ENCODE assay signal across 1 cellular context in the genomic region with DNA sequence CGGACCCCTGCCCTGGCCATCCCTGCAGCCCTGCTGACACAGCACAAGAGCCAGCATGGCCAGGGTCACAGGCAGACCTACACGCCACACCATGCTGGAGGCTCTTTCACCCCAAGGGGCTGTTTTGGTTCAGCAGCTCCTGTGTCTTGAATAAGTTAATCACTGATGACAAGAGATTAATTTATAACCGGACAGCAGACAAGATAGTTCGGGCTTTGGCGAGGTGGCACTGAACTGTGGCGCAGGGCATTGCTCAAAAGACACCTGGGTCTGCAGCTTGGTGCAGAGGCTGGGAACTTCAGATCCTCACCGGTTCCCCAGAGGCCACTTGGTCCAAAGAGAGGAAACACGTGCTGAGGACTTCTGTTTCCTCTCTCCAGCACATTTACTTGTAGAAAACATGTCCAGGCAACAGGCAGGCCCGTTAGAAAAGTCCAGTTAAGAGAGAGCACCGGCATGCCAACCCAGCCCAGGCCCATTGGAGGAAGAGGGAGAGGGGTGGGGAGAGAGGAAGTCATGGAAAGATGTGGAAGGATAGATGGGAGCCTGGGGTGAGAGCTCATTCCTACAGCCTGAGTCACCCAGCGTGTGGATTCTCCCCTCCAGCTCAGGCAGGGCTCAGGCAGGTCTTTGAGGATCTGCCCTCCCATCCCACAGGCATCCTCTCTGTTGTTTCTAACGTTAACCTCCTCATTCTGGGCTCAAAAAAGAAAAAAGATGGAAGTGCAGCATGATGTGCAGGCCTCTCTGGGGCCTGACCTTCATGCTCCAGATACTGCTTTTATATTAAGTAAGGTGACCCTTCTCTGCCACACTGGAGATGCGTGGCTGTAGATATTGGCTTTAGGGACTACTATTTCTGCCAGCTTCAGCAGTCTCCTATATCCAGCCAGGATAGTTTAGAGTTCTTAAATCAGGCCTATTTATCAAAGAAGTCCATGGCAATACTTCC.
TF ChIP-seq lines count a peak whose summit lies in the region.

No MANE protein-coding gene starts in this region.

TF ChIP-seq in HEK293, 187 proteins besides CTCF, POLR2A, EP300 and RAD21 (continued from another document):
- TF ChIP-seq, protein P1, sequence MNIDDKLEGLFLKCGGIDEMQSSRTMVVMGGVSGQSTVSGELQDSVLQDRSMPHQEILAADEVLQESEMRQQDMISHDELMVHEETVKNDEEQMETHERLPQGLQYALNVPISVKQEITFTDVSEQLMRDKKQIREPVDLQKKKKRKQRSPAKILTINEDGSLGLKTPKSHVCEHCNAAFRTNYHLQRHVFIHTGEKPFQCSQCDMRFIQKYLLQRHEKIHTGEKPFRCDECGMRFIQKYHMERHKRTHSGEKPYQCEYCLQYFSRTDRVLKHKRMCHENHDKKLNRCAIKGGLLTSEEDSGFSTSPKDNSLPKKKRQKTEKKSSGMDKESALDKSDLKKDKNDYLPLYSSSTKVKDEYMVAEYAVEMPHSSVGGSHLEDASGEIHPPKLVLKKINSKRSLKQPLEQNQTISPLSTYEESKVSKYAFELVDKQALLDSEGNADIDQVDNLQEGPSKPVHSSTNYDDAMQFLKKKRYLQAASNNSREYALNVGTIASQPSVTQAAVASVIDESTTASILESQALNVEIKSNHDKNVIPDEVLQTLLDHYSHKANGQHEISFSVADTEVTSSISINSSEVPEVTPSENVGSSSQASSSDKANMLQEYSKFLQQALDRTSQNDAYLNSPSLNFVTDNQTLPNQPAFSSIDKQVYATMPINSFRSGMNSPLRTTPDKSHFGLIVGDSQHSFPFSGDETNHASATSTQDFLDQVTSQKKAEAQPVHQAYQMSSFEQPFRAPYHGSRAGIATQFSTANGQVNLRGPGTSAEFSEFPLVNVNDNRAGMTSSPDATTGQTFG (tag by site-specific recombination; IDR thresholded peaks at IDR 0.05; ENCODE audit: borderline replicate concordance) = no peak
- TF ChIP-seq, protein P2, sequence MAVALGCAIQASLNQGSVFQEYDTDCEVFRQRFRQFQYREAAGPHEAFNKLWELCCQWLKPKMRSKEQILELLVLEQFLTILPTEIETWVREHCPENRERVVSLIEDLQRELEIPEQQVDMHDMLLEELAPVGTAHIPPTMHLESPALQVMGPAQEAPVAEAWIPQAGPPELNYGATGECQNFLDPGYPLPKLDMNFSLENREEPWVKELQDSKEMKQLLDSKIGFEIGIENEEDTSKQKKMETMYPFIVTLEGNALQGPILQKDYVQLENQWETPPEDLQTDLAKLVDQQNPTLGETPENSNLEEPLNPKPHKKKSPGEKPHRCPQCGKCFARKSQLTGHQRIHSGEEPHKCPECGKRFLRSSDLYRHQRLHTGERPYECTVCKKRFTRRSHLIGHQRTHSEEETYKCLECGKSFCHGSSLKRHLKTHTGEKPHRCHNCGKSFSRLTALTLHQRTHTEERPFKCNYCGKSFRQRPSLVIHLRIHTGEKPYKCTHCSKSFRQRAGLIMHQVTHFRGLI (tag by site-specific recombination; IDR thresholded peaks at IDR 0.05) = no peak
- TF ChIP-seq ZNF621 (tag by site-specific recombination; IDR thresholded peaks at IDR 0.05) = no peak
- no peak for TF ChIP-seq ZNF366 (tag by site-specific recombination; conservative IDR thresholded peaks at IDR 0.05)
- TF ChIP-seq YY2 (tag by site-specific recombination; IDR thresholded peaks at IDR 0.05) = no peak
- no peak for TF ChIP-seq ZNF658 (tag by site-specific recombination; IDR thresholded peaks at IDR 0.05)
- TF ChIP-seq, protein P3, sequence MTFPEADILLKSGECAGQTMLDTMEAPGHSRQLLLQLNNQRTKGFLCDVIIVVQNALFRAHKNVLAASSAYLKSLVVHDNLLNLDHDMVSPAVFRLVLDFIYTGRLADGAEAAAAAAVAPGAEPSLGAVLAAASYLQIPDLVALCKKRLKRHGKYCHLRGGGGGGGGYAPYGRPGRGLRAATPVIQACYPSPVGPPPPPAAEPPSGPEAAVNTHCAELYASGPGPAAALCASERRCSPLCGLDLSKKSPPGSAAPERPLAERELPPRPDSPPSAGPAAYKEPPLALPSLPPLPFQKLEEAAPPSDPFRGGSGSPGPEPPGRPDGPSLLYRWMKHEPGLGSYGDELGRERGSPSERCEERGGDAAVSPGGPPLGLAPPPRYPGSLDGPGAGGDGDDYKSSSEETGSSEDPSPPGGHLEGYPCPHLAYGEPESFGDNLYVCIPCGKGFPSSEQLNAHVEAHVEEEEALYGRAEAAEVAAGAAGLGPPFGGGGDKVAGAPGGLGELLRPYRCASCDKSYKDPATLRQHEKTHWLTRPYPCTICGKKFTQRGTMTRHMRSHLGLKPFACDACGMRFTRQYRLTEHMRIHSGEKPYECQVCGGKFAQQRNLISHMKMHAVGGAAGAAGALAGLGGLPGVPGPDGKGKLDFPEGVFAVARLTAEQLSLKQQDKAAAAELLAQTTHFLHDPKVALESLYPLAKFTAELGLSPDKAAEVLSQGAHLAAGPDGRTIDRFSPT (tag by site-specific recombination; IDR thresholded peaks at IDR 0.05) = no peak
- TF ChIP-seq, protein P4, sequence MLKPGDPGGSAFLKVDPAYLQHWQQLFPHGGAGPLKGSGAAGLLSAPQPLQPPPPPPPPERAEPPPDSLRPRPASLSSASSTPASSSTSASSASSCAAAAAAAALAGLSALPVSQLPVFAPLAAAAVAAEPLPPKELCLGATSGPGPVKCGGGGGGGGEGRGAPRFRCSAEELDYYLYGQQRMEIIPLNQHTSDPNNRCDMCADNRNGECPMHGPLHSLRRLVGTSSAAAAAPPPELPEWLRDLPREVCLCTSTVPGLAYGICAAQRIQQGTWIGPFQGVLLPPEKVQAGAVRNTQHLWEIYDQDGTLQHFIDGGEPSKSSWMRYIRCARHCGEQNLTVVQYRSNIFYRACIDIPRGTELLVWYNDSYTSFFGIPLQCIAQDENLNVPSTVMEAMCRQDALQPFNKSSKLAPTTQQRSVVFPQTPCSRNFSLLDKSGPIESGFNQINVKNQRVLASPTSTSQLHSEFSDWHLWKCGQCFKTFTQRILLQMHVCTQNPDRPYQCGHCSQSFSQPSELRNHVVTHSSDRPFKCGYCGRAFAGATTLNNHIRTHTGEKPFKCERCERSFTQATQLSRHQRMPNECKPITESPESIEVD (tag by site-specific recombination; IDR thresholded peaks at IDR 0.05) = no peak
- TF ChIP-seq, protein P5, sequence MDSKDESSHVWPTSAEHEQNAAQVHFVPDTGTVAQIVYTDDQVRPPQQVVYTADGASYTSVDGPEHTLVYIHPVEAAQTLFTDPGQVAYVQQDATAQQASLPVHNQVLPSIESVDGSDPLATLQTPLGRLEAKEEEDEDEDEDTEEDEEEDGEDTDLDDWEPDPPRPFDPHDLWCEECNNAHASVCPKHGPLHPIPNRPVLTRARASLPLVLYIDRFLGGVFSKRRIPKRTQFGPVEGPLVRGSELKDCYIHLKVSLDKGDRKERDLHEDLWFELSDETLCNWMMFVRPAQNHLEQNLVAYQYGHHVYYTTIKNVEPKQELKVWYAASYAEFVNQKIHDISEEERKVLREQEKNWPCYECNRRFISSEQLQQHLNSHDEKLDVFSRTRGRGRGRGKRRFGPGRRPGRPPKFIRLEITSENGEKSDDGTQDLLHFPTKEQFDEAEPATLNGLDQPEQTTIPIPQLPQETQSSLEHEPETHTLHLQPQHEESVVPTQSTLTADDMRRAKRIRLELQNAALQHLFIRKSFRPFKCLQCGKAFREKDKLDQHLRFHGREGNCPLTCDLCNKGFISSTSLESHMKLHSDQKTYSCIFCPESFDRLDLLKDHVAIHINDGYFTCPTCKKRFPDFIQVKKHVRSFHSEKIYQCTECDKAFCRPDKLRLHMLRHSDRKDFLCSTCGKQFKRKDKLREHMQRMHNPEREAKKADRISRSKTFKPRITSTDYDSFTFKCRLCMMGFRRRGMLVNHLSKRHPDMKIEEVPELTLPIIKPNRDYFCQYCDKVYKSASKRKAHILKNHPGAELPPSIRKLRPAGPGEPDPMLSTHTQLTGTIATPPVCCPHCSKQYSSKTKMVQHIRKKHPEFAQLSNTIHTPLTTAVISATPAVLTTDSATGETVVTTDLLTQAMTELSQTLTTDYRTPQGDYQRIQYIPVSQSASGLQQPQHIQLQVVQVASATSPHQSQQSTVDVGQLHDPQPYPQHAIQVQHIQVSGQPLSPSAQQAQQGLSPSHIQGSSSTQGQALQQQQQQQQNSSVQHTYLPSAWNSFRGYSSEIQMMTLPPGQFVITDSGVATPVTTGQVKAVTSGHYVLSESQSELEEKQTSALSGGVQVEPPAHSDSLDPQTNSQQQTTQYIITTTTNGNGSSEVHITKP (tag by site-specific recombination; IDR thresholded peaks at IDR 0.05) = peak; percentile 22; the same call in 1 of the 2 replicates
- TF ChIP-seq, protein P6, sequence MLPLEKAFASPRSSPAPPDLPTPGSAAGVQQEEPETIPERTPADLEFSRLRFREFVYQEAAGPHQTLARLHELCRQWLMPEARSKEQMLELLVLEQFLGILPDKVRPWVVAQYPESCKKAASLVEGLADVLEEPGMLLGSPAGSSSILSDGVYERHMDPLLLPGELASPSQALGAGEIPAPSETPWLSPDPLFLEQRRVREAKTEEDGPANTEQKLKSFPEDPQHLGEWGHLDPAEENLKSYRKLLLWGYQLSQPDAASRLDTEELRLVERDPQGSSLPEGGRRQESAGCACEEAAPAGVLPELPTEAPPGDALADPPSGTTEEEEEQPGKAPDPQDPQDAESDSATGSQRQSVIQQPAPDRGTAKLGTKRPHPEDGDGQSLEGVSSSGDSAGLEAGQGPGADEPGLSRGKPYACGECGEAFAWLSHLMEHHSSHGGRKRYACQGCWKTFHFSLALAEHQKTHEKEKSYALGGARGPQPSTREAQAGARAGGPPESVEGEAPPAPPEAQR (tag by site-specific recombination; IDR thresholded peaks at IDR 0.05) = no peak
- no peak for TF ChIP-seq SP7 (tag by site-specific recombination; IDR thresholded peaks at IDR 0.05)
